ENCODE assay signal across 10 cellular contexts in the genomic region with DNA sequence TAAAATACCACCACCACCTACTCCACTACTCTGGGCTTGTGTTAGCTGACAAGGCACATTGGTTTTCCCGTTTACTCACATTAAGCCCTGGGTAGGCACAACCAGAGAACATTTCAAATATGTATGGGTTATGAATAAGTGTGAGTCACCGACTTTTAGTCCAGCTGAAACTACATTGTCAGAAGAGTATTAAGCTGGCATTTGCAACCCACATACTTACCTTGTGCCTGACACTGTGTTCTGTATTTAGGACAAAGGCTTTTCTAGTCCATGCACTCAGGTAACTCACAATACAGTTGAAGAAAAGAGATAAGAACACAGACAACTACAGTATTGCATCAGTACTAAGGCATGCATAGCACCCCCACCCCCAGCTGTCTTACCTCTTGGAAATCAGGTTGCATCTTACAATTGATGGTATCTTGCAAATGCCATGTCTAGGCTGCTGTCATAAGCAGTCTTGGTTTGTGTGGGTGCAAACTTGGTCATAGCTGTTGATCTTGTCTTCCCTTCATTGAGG. TPM values are rescaled to one million over a fixed set of nuclear protein-coding genes. Genes with fewer than 3 reads are reported as not detected.
DNase-seq lines count a peak whose midpoint lies in the region; ATAC-seq lines count a peak whose summit lies in the region.
"Had no signal": no experiment of that assay in that cellular context is flagged by ENCODE, and none has a peak within 500 bp of the region (broad histone marks: within the 10 kb centered on the region; RNA-seq: fewer than 3 reads in every experiment).

No MANE protein-coding gene starts in this region.

- H3K9me3 Mint-ChIP-seq in naive thymus-derived CD4-positive, alpha-beta T cell = peaks cover 0 to 13% (median 0%) of the 10 kb centered on the region in 11 donors

- H3K9me3 ChIP-seq in naive thymus-derived CD4-positive, alpha-beta T cell (ENCODE audit: control insufficient read depth in 2 of 3, low read length in 3 of 3) = no peaks in the 10 kb centered on the region
- no peaks in the 10 kb centered on the region for H3K9me3 ChIP-seq in effector memory CD4-positive, alpha-beta T cell (ENCODE audit: control insufficient read depth, low read length)

- CTCF ChIA-PET in naive thymus-derived CD4-positive, alpha-beta T cell (lab: Charles Lee) = interaction anchor here (1.0 kb wide), 2 partner anchors 372 to 689 kb away, joined by 3 read pairs; no protein-coding TSS in a partner anchor

- H3K4me1 Mint-ChIP-seq in naive thymus-derived CD4-positive, alpha-beta T cell = peaks cover 0 to 63% (median 9%) of the 10 kb centered on the region in 7 donors

- peaks cover 0 to 35% (median 0%) of the 10 kb centered on the region in 5 donors for H3K36me3 Mint-ChIP-seq in naive thymus-derived CD4-positive, alpha-beta T cell

- H3K27me3 ChIP-seq in naive thymus-derived CD4-positive, alpha-beta T cell (ENCODE audit: control insufficient read depth in 2 of 2, insufficient read depth in 2 of 2, low read length in 2 of 2) = no peaks in the 10 kb centered on the region
- H3K27me3 ChIP-seq in effector memory CD4-positive, alpha-beta T cell (replicated peaks; ENCODE audit: control insufficient read depth, insufficient read depth, low read length, poor library complexity, severe bottlenecking) = no peaks in the 10 kb centered on the region

- H3K4me3 Mint-ChIP-seq in naive thymus-derived CD4-positive, alpha-beta T cell = peak overlapping the region in 1 of 10 donors; percentile 72

- peak; percentile 17 for DNase-seq in AG08396 (ENCODE audit: low spot score)
- peak; percentile 46 for DNase-seq in NCI-H460 (ENCODE audit: extremely low read depth, low read depth)
- DNase-seq in astrocyte of the hippocampus (ENCODE audit: low read depth, low spot score) = peak; percentile 57
- DNase-seq in naive thymus-derived CD4-positive, alpha-beta T cell = peak in 1 of 9 donors; percentile 56
- no peak for DNase-seq in effector memory CD4-positive, alpha-beta T cell
- DNase-seq in amygdala (lab: John Stamatoyannopoulos, UW) = no peak
- no peak for DNase-seq in NCI-H446 (lab: John Stamatoyannopoulos, UW)
- no peak for DNase-seq in NCI-H187 treated with DMSO at 0.1 percent for 48 hours (lab: John Stamatoyannopoulos, UW)
- DNase-seq: midbrain, NCI-H446 treated with DMSO at 0.1 percent for 48 hours had no signal

- H3K4me1 ChIP-seq in naive thymus-derived CD4-positive, alpha-beta T cell (ENCODE audit: control insufficient read depth in 2 of 2, insufficient read depth in 2 of 2, low read length in 2 of 2) = peaks cover 4 to 5% of the 10 kb centered on the region in 2 donors
- no peaks in the 10 kb centered on the region for H3K4me1 ChIP-seq in effector memory CD4-positive, alpha-beta T cell (ENCODE audit: control insufficient read depth, insufficient read depth, low read length, poor library complexity, severe bottlenecking)

- H3K27ac Mint-ChIP-seq in naive thymus-derived CD4-positive, alpha-beta T cell = peak overlapping the region in 2 of 9 donors; percentile 5 to 88

- peaks cover 0 to 4% (median 0%) of the 10 kb centered on the region in 5 donors for H3K27me3 Mint-ChIP-seq in naive thymus-derived CD4-positive, alpha-beta T cell

- H3K4me3 ChIP-seq in naive thymus-derived CD4-positive, alpha-beta T cell (ENCODE audit: low read length) = no peak overlapping the region
- no peak overlapping the region for H3K4me3 ChIP-seq in effector memory CD4-positive, alpha-beta T cell (ENCODE audit: insufficient read depth, low read depth, low read length, poor library complexity, severe bottlenecking)

- H3K27ac ChIP-seq in naive thymus-derived CD4-positive, alpha-beta T cell (ENCODE audit: low read depth, low read length) = no peak overlapping the region
- H3K27ac ChIP-seq in effector memory CD4-positive, alpha-beta T cell (ENCODE audit: insufficient read depth, low read length, poor library complexity, severe bottlenecking) = no peak overlapping the region

- POLR2A ChIA-PET in naive thymus-derived CD4-positive, alpha-beta T cell (lab: Charles Lee) = no interaction called here

- intact Hi-C loops in naive thymus-derived CD4-positive, alpha-beta T cell (cut with micrococcal nuclease) = loop anchor here in 1 of 2 donors (1.0 to 5.0 kb wide), 6 partner anchors 19 to 313 kb away; partner anchors contain the start of genes AHI1 and PDE7B

- H3K36me3 ChIP-seq in naive thymus-derived CD4-positive, alpha-beta T cell (ENCODE audit: control insufficient read depth in 2 of 3, insufficient read depth in 3 of 3, low read length in 3 of 3) = no peaks in the 10 kb centered on the region
- no peaks in the 10 kb centered on the region for H3K36me3 ChIP-seq in effector memory CD4-positive, alpha-beta T cell (ENCODE audit: control insufficient read depth, insufficient read depth, low read length)

- ATAC-seq in naive thymus-derived CD4-positive, alpha-beta T cell = peak; percentile 68

RNA-seq across cellular contexts. Expression of gene AHI1, which starts 40.3 kb away (rescaled TPM):
- total RNA-seq in NCI-H460 (2014; rRNA removed; shearing (Covaris generic)) = 18.2 and 21.7 TPM in 2 replicates
- polyA plus RNA-seq in NCI-H460 (2014; cell fraction: nucleus; rRNA removed) = 9.3 and 18.7 TPM in 2 replicates
- total RNA-seq in naive thymus-derived CD4-positive, alpha-beta T cell = 10 to 100 TPM; 12.5 to 31.3 (median 26.3) TPM
- 1 to 10 TPM; 1.9 to 4.3 TPM for polyA plus RNA-seq in naive thymus-derived CD4-positive, alpha-beta T cell

Comparison
In these comparisons a context has a peak if more than half of its experiments do, and no peak if none do; other contexts are left out.
1. DNase-seq: peak in AG08396 (single experiment), NCI-H460 (single experiment) and astrocyte of the hippocampus (single experiment); none in effector memory CD4-positive, alpha-beta T cell (0 of 3), amygdala (0 of 56), NCI-H446 (0 of 2) and NCI-H187 treated with DMSO at 0.1 percent for 48 hours (single experiment).